Comparison of ENCODE assay signal across 15 cellular contexts in the genomic region with DNA sequence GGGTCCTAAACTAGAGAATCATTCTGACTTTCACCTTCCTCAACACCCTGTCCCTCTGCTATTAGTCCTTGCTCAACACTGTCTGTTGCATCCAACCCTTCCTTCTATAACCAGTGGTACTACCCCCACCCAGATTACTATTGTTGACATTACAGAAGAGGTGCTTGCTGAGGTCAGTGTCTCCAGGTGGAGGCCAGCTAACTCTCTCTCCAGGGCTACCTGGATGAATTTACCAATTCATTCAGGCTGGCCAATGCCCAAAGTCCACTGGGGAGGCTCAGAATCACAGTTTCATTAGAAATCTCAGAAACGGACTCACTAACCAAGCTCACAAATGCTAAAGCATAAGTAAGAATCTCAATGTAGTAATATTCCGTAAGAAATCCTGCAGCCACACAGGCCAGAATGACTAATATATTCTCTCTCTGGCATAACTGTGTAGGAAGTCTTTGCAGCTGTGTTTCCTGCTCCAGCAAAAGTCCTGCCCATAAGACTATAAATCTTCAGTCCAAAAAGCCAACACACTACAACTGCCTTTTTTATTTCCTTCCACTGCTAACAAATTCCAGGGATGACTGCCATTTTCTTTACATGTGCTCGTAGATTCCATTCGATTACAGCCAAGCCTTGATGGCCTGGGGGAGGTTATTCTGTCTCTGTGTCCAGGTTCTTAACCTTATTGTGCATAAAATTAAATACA. TPM values are rescaled to one million over a fixed set of nuclear protein-coding genes. Genes with fewer than 3 reads are reported as not detected.
DNase-seq lines count a peak whose midpoint lies in the region; ATAC-seq, FAIRE-seq and TF ChIP-seq lines count a peak whose summit lies in the region.
"Had no signal": no experiment of that assay in that cellular context is flagged by ENCODE, and none has a peak within 500 bp of the region (broad histone marks: within the 10 kb centered on the region; RNA-seq: fewer than 3 reads in every experiment).

No MANE protein-coding gene starts in this region.

- H3K9ac ChIP-seq in HepG2 (ENCODE audit: insufficient read depth, low read depth, low read length) (no peak overlapping the region), H9 (ENCODE audit: extremely low read depth, insufficient read length, low read length) (no peak overlapping the region)

- H2BK12ac ChIP-seq in H9 (ENCODE audit: insufficient read length, low read depth, low read length): no peak overlapping the region

- CTCF ChIA-PET in HepG2 (lab: Yijun Ruan, JAX; ENCODE audit: low intra/inter-chr PET ratio, low total read pairs): no interaction called here

- no peak overlapping the region for H2BK120ac ChIP-seq in H9 (ENCODE audit: low read depth, low read length, poor library complexity, severe bottlenecking)

- H3K9me3 ChIP-seq in HepG2 (ENCODE audit: low read length): no peaks in the 10 kb centered on the region
- H3K9me3 ChIP-seq in H9 (ENCODE audit: control insufficient read depth, low read depth, low read length): no peaks in the 10 kb centered on the region
- H3K9me3 ChIP-seq: sigmoid colon had no signal

- no peak overlapping the region for H4K91ac ChIP-seq in H9 (ENCODE audit: insufficient read length, low read depth, low read length)

- no peak overlapping the region for H3K27ac ChIP-seq in HepG2 (ENCODE audit: extremely low read length, insufficient read depth, low read length)
- H3K27ac ChIP-seq in H9 (ENCODE audit: insufficient read length, low read depth, low read length): no peak overlapping the region
- H3K27ac ChIP-seq: sigmoid colon had no signal

- POLR2A ChIA-PET in HepG2 (lab: Yijun Ruan, JAX): interaction anchor here (1.9 kb wide), 1 partner anchor 10 kb away, joined by 7 read pairs; a partner anchor contains a TSS

- no peak for FAIRE-seq in HepG2 (lab: Jason Lieb, UNC)

- TF ChIP-seq RAD21 in HepG2 (CRISPR knock-in tag; IDR thresholded peaks at IDR 0.05): no peak

- WGBS in HepG2 (ENCODE audit: low lambda C conversion rate): 27% methylated on average over 4 of the region's 4 CpGs
- WGBS in H9 (ENCODE audit: extremely low coverage, insufficient read length, low lambda C conversion rate): no CpG with 5 or more reads among the region's 4 CpGs

- H3K79me1 ChIP-seq in H9 (ENCODE audit: insufficient read depth, low read depth, low read length, poor library complexity, severe bottlenecking): no peaks in the 10 kb centered on the region

- DNase-seq in Kasumi-1 (lab: John Stamatoyannopoulos, UW): peak; percentile 65 to 70
- DNase-seq in epithelial cell of esophagus (ENCODE audit: low read depth): peak; percentile 19
- peak; percentile 34 for DNase-seq in HepG2 (ENCODE audit: low spot score)
- no peak for DNase-seq in activated CD4-positive, alpha-beta T cell treated with anti-CD3 and anti-CD28 coated beads, Interleukin-2, amount 50 U/mL, for 48 hours
- DNase-seq in DMS 273 treated with DMSO at 0.1 percent for 48 hours (lab: John Stamatoyannopoulos, UW): no peak
- DNase-seq in H9: no peak
- DNase-seq: activated naive CD8-positive, alpha-beta T cell treated with anti-CD3 and anti-CD28 coated beads, Interleukin-2, amount 10 ng/mL, durations not matched to agents 7 days and 5 days; GF-D8; NCI-H1105; NCI-H446 treated with DMSO at 0.1 percent for 48 hours; sigmoid colon had no signal

- H3K36me3 Mint-ChIP-seq in H9 (ENCODE audit: insufficient read depth in 1 of 3, low read depth in 3 of 3): no peaks in the 10 kb centered on the region
- H3K36me3 Mint-ChIP-seq: activated naive CD8-positive, alpha-beta T cell treated with anti-CD3 and anti-CD28 coated beads, Interleukin-2, amount 10 ng/mL, durations not matched to agents 7 days and 5 days had no signal

- H4K8ac ChIP-seq in H9 (replicated peaks; ENCODE audit: insufficient read length, low read depth, low read length): no peak overlapping the region

- ATAC-seq in HepG2 (peak; percentile 39; the same call in 2 of the 3 replicates), GM19463 (IDR thresholded peaks at IDR 0.05; ENCODE audit: unreplicated experiment) (no peak)
- ATAC-seq: HCT116 had no signal

- no peak for TF ChIP-seq POLR2A in HepG2 (IDR thresholded peaks at IDR 0.05; ENCODE audit: insufficient read depth in 1 of 2, low read depth in 2 of 2, low read length in 2 of 2)

- no peak overlapping the region for H3K18ac ChIP-seq in H9 (ENCODE audit: insufficient read length, low read depth, low read length)

- H3K4me1 ChIP-seq in HepG2 (ENCODE audit: insufficient read depth, low read length) (peaks cover 72% of the 10 kb centered on the region), H9 (ENCODE audit: insufficient read depth, low read length) (no peaks in the 10 kb centered on the region)

- TF ChIP-seq CTCF in epithelial cell of esophagus (IDR thresholded peaks at IDR 0.05; ENCODE audit: insufficient read depth, low read depth, low read length, missing control alignments) (no peak), HepG2 (CRISPR knock-in tag; IDR thresholded peaks at IDR 0.05) (no peak), H9 (conservative IDR thresholded peaks at IDR 0.05) (no peak)

- BruUV-seq in HepG2 (replicated peaks; lab: Mats Ljungman, UMichigan): no TSS peak

- no peak overlapping the region for H2BK20ac ChIP-seq in H9 (ENCODE audit: low read depth, low read length, poor library complexity, severe bottlenecking)

- no peaks in the 10 kb centered on the region for H3K23me2 ChIP-seq in H9 (ENCODE audit: insufficient read length, low read depth, low read length, poor library complexity, severe bottlenecking)

- H4K20me1 ChIP-seq in HepG2 (ENCODE audit: insufficient read depth, low read length) (no peaks in the 10 kb centered on the region), H9 (ENCODE audit: control insufficient read depth, insufficient read depth, insufficient read length) (no peaks in the 10 kb centered on the region)

- in situ Hi-C loops in HepG2 (cut with HindIII; ENCODE audit: extremely low pct_ligation_motif_present, low pct_unique_long_range_greater_than_20kb): no loop called here

- H3K4me1 Mint-ChIP-seq in H9: no peaks in the 10 kb centered on the region
- H3K4me1 Mint-ChIP-seq: activated naive CD8-positive, alpha-beta T cell treated with anti-CD3 and anti-CD28 coated beads, Interleukin-2, amount 10 ng/mL, durations not matched to agents 7 days and 5 days had no signal

- no peak overlapping the region for H2BK5ac ChIP-seq in H9 (ENCODE audit: insufficient read length, low read length)

- no peak overlapping the region for H3K56ac ChIP-seq in H9 (ENCODE audit: insufficient read length, low read depth, low read length)

- H3K4me2 ChIP-seq in HepG2 (ENCODE audit: low read depth, low read length): peak overlapping the region; percentile 15
- no peak overlapping the region for H3K4me2 ChIP-seq in H9 (ENCODE audit: insufficient read depth, insufficient read length, low read length)

- H2AK5ac ChIP-seq in H9 (ENCODE audit: insufficient read length, low read length): no peak overlapping the region

- no peak overlapping the region for H3K4me3 Mint-ChIP-seq in H9
- H3K4me3 Mint-ChIP-seq: activated naive CD8-positive, alpha-beta T cell treated with anti-CD3 and anti-CD28 coated beads, Interleukin-2, amount 10 ng/mL, durations not matched to agents 7 days and 5 days had no signal

- intact Hi-C loops in HepG2 (cut with micrococcal nuclease; ENCODE audit: unreplicated experiment): loop anchor here (10.0 kb wide), 1 partner anchor 513 kb away; a partner anchor contains a TSS

- no peak overlapping the region for H4K5ac ChIP-seq in H9 (ENCODE audit: insufficient read length, low read depth, low read length)

- TF ChIP-seq EP300 in HepG2 (IDR thresholded peaks at IDR 0.05; ENCODE audit: low read depth in 2 of 2, low read length in 2 of 2) (no peak), HepG2 (CRISPR knock-in tag; IDR thresholded peaks at IDR 0.05; ENCODE audit: borderline replicate concordance) (no peak)

- no peaks in the 10 kb centered on the region for H3K9me3 Mint-ChIP-seq in H9
- H3K9me3 Mint-ChIP-seq: activated naive CD8-positive, alpha-beta T cell treated with anti-CD3 and anti-CD28 coated beads, Interleukin-2, amount 10 ng/mL, durations not matched to agents 7 days and 5 days had no signal

- H3T11ph ChIP-seq in H9 (ENCODE audit: low read length): no peak overlapping the region

- H3K4me3 ChIP-seq in epithelial cell of esophagus (ENCODE audit: low read length) (no peak overlapping the region), HepG2 (replicated peaks in 1 of 3; ENCODE audit: insufficient read depth in 1 of 3, low read depth in 2 of 3, low read length in 3 of 3) (no peak overlapping the region)
- H3K4me3 ChIP-seq: sigmoid colon had no signal

- no peaks in the 10 kb centered on the region for H3K27me3 Mint-ChIP-seq in H9 (ENCODE audit: low read depth)
- H3K27me3 Mint-ChIP-seq: activated naive CD8-positive, alpha-beta T cell treated with anti-CD3 and anti-CD28 coated beads, Interleukin-2, amount 10 ng/mL, durations not matched to agents 7 days and 5 days had no signal

- no peaks in the 10 kb centered on the region for H3K27me3 ChIP-seq in HepG2 (ENCODE audit: control insufficient read depth in 1 of 2, insufficient read depth in 2 of 2, low read length in 2 of 2)
- H3K27me3 ChIP-seq in H9 (ENCODE audit: insufficient read depth, low read length): no peaks in the 10 kb centered on the region
- H3K27me3 ChIP-seq: sigmoid colon had no signal

- H3K23ac ChIP-seq in H9 (ENCODE audit: insufficient read length, low read depth, low read length): no peak overlapping the region

- no peaks in the 10 kb centered on the region for H3K79me2 ChIP-seq in HepG2 (ENCODE audit: insufficient read depth, low read length)
- no peaks in the 10 kb centered on the region for H3K79me2 ChIP-seq in H9 (ENCODE audit: insufficient read depth, low read length)

- H3K27ac Mint-ChIP-seq in H9: no peak overlapping the region
- H3K27ac Mint-ChIP-seq: activated naive CD8-positive, alpha-beta T cell treated with anti-CD3 and anti-CD28 coated beads, Interleukin-2, amount 10 ng/mL, durations not matched to agents 7 days and 5 days had no signal

- H3K14ac ChIP-seq in H9 (ENCODE audit: insufficient read depth, low read length): no peak overlapping the region

- H2BK15ac ChIP-seq in H9 (ENCODE audit: low read depth, low read length): no peak overlapping the region

- H2AFZ ChIP-seq in HepG2 (ENCODE audit: low read length) (no peak overlapping the region), H9 (ENCODE audit: low read length) (no peak overlapping the region)

- H3K4ac ChIP-seq in H9 (ENCODE audit: low read depth, low read length): no peak overlapping the region

- H3K36me3 ChIP-seq in HepG2 (replicated peaks in 1 of 2; ENCODE audit: control insufficient read depth in 1 of 2, insufficient read depth in 2 of 2, low read length in 2 of 2): no peaks in the 10 kb centered on the region
- H3K36me3 ChIP-seq: sigmoid colon had no signal

RNA-seq across cellular contexts. Expression of a gene that starts 10.0 kb away (rescaled TPM):
- total RNA-seq in HepG2 (2016; rRNA removed; fragmentation: Illumina TruSeq; extraction: Trizol): 42.2 and 91.3 TPM in 2 replicates
- total RNA-seq in HepG2 (2016; cell fraction: cytosol; rRNA removed; fragmentation: Illumina TruSeq; extraction: Trizol; ENCODE audit: low read depth): 32.4 and 39.4 TPM in 2 replicates
- 43.7 and 93.2 TPM in 2 replicates for total RNA-seq in HepG2 (2016; cell fraction: insoluble cytoplasmic fraction; rRNA removed; fragmentation: Illumina TruSeq; extraction: Trizol)
- 21.6 and 22.8 TPM in 2 replicates for total RNA-seq in HepG2 (2016; cell fraction: membrane; rRNA removed; fragmentation: Illumina TruSeq; extraction: Trizol)
- 86.3 and 86.4 TPM in 2 replicates for total RNA-seq in HepG2 (2016; cell fraction: nucleus; rRNA removed; fragmentation: Illumina TruSeq; extraction: Trizol)
- polyA plus RNA-seq in HepG2 (2011; rRNA removed): 496 and 510 TPM in 2 replicates
- polyA plus RNA-seq in HepG2 (2011; cell fraction: cytosol; rRNA removed): 553 and 814 TPM in 2 replicates
- polyA plus RNA-seq in HepG2 (2011; cell fraction: nucleus; rRNA removed): 104 and 171 TPM in 2 replicates
- 275 and 517 TPM in 2 replicates for polyA plus RNA-seq in HepG2 (2012)
- polyA plus RNA-seq in HepG2 (2016; cell fraction: cytosol; fragmentation: Illumina TruSeq; extraction: Trizol; ENCODE audit: low read depth): 43.9 and 49.7 TPM in 2 replicates
- 60.6 and 70.2 TPM in 2 replicates for polyA plus RNA-seq in HepG2 (2016; cell fraction: insoluble cytoplasmic fraction; fragmentation: Illumina TruSeq; extraction: Trizol; ENCODE audit: low read depth)
- polyA plus RNA-seq in HepG2 (2016; cell fraction: membrane; fragmentation: Illumina TruSeq; extraction: Trizol; ENCODE audit: low read depth): 22.7 and 27.7 TPM in 2 replicates
- polyA plus RNA-seq in HepG2 (2016; cell fraction: nucleus; fragmentation: Illumina TruSeq; extraction: Trizol; ENCODE audit: insufficient read depth, low read depth): 195 and 215 TPM in 2 replicates
- 563 TPM in 1 of 2 replicates, not detected in the other for polyA minus RNA-seq in HepG2 (2011; rRNA and poly(A)+ RNA removed; ENCODE audit: low replicate concordance)
- polyA minus RNA-seq in HepG2 (2011; cell fraction: cytosol; rRNA and poly(A)+ RNA removed): 185 and 329 TPM in 2 replicates
- 160 and 198 TPM in 2 replicates for polyA minus RNA-seq in HepG2 (2011; cell fraction: nucleus; rRNA and poly(A)+ RNA removed)
- total RNA-seq in H9 (2021): not detected in 2 replicates
- total RNA-seq: activated naive CD8-positive, alpha-beta T cell treated with anti-CD3 and anti-CD28 coated beads, Interleukin-2, amount 10 ng/mL, durations not matched to agents 7 days and 5 days; chondrocyte had no signal
- polyA plus RNA-seq: neural cell had no signal

Comparison
In these comparisons a context has a peak if more than half of its experiments do, and no peak if none do; other contexts are left out.
1. DNase-seq: peak in Kasumi-1 (2 of 2), epithelial cell of esophagus (single experiment) and HepG2 (single experiment); none in activated CD4-positive, alpha-beta T cell treated with anti-CD3 and anti-CD28 coated beads, Interleukin-2, amount 50 U/mL, for 48 hours (0 of 2), DMS 273 treated with DMSO at 0.1 percent for 48 hours (single experiment) and H9 (single experiment).
2. RNA of a gene that starts 10.0 kb away (total RNA-seq): 21.6 to 93.2 TPM in HepG2; not detected in H9; every median in the first group is over 10 times any median in the second.